6 cellular contexts compared by ENCODE assay signal in the genomic region with DNA sequence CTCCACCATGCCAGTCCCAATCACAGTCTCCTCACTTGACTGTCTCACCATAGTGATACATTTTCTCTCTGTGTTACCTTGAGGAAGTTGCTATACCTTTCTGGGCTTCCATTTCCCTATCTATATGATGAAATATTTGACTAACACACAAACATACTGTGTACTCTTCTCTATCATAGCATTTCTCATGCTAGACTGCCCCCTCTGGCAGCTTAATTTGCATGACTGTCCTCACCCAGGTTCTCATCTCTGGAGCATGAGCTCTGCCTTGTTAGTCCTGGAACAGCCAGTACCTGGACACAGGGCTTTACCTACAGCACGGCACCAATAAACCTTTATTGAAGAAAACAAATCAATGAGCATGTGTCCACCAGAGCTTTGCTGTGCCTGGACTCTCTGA. TPM values are rescaled to one million over a fixed set of nuclear protein-coding genes. Genes with fewer than 3 reads are reported as not detected.
"Had no signal": no experiment of that assay in that cellular context is flagged by ENCODE, and none has a peak within 500 bp of the region (broad histone marks: within the 10 kb centered on the region; RNA-seq: fewer than 3 reads in every experiment).

No MANE protein-coding gene starts in this region.

RNA-seq across cellular contexts. Expression of a gene that starts 5.7 kb away (rescaled TPM):
- total RNA-seq: GM23338, H1, H9, HFFc6, HT-29 had no signal
- polyA plus RNA-seq: GM23338, H1, IgD-negative memory B cell had no signal

RNA-seq across cellular contexts. Expression of a gene that starts 11.4 kb away (rescaled TPM):
- total RNA-seq: GM23338, H1, H9, HFFc6, HT-29 had no signal
- polyA plus RNA-seq: GM23338, H1 had no signal

RNA-seq across cellular contexts. Expression of a gene that starts 19.9 kb away (rescaled TPM):
- total RNA-seq: GM23338, H1, H9, HFFc6, HT-29 had no signal
- polyA plus RNA-seq: GM23338, H1, IgD-negative memory B cell had no signal
